28 cellular contexts compared by ENCODE assay signal in genomic region chr2:16156411-16156810, GRCh38.
"Had no signal": no experiment of that assay in that cellular context is flagged by ENCODE, and none has a peak within 500 bp of the region (broad histone marks: within the 10 kb centered on the region; RNA-seq: fewer than 3 reads in every experiment).

No MANE protein-coding gene starts in this region.

- H3K4me3 ChIP-seq: adrenal gland, ascending aorta, body of pancreas, breast epithelium, cardiac muscle cell had no signal

- H3K36me3 ChIP-seq: adrenal gland, ascending aorta, brain microvascular endothelial cell, breast epithelium, cardiac muscle cell had no signal

- H3K27me3 ChIP-seq: adrenal gland, ascending aorta, body of pancreas, brain microvascular endothelial cell, breast epithelium, cardiac muscle cell had no signal

- DNase-seq: activated effector memory CD4-positive, alpha-beta T cell treated with anti-CD3 and anti-CD28 coated beads, Interleukin-2, amount 50 U/mL, for 16 hours; activated effector memory CD4-positive, alpha-beta T cell treated with Interleukin-2 at 50 U/mL for 16 hours; activated gamma-delta T cell; activated gamma-delta T cell treated with Interleukin-2 at 50 U/mL for 16 hours; activated naive CD4-positive, alpha-beta T cell; activated naive CD4-positive, alpha-beta T cell treated with anti-CD3 and anti-CD28 coated beads for 36 hours; activated naive CD4-positive, alpha-beta T cell treated with anti-CD3 and anti-CD28 coated beads, Interleukin-2, amount 10 ng/mL, durations not matched to agents 7 days and 5 days; activated naive CD4-positive, alpha-beta T cell treated with anti-CD3 and anti-CD28 coated beads, Interleukin-2, amount 50 U/mL, for 16 hours; activated naive CD4-positive, alpha-beta T cell treated with Interleukin-2 at 50 U/mL for 16 hours; activated naive CD8-positive, alpha-beta T cell treated with anti-CD3 and anti-CD28 coated beads for 36 hours; activated naive CD8-positive, alpha-beta T cell treated with anti-CD3 and anti-CD28 coated beads, Interleukin-2, amount 10 ng/mL, durations not matched to agents 7 days and 5 days; activated naive CD8-positive, alpha-beta T cell treated with anti-CD3 and anti-CD28 coated beads, Interleukin-2, amount 50 U/mL, for 24 hours; activated T-cell treated with anti-CD3 and anti-CD28 coated beads, Interleukin-2, amount 50 U/mL, for 4 hours; activated T-cell treated with anti-CD3 and anti-CD28 coated beads, Interleukin-2, amount 50 U/mL, for 48 hours; activated T-cell treated with anti-CD3 and anti-CD28 coated beads, Interleukin-2, amount 50 U/mL, for 72 hours; adrenal gland; amniotic stem cell; amygdala; anterior cingulate cortex; aorta; body of pancreas; brain microvascular endothelial cell; caudate nucleus; central memory CD4-positive, alpha-beta T cell; cerebellar nuclear complex had no signal

- H3K4me1 ChIP-seq: adrenal gland, ascending aorta, body of pancreas, breast epithelium had no signal

- H3K9me3 ChIP-seq: adrenal gland, ascending aorta, body of pancreas, breast epithelium had no signal
